Comparison of ENCODE assay signal across 26 cellular contexts in genomic region chr10:124517466-124517865, GRCh38.
"Had no signal": no experiment of that assay in that cellular context is flagged by ENCODE, and none has a peak within 500 bp of the region (broad histone marks: within the 10 kb centered on the region; RNA-seq: fewer than 3 reads in every experiment).

No MANE protein-coding gene starts in this region.

- H3K27ac ChIP-seq: ascending aorta, body of pancreas, SJSA1 had no signal

- H3K36me3 ChIP-seq: ascending aorta, SJSA1 had no signal

- H3K4me3 ChIP-seq: ascending aorta, body of pancreas, SJSA1 had no signal

- H3K27me3 ChIP-seq: ascending aorta, body of pancreas, SJSA1 had no signal

- H3K27ac Mint-ChIP-seq: activated CD8-positive, alpha-beta T cell treated with anti-CD3 and anti-CD28 coated beads, Interleukin-2, amount 10 ng/mL, durations not matched to agents 7 days and 5 days; activated naive CD4-positive, alpha-beta T cell treated with anti-CD3 and anti-CD28 coated beads, Interleukin-2, amount 50 U/mL, for 24 hours; T-helper 1 cell treated with Interleukin-12 subunit alpha and Interleukin-12 subunit beta and Interleukin-4 antibody, amounts not matched to agents 30 μg/mL and 1 μg/mL, for 36 hours; WTC11 had no signal

- H3K4me3 Mint-ChIP-seq: activated CD8-positive, alpha-beta T cell treated with anti-CD3 and anti-CD28 coated beads, Interleukin-2, amount 10 ng/mL, durations not matched to agents 7 days and 5 days; activated naive CD4-positive, alpha-beta T cell treated with anti-CD3 and anti-CD28 coated beads, Interleukin-2, amount 50 U/mL, for 24 hours; central memory CD8-positive, alpha-beta T cell; T-helper 1 cell treated with Interleukin-12 subunit alpha and Interleukin-12 subunit beta and Interleukin-4 antibody, amounts not matched to agents 30 μg/mL and 1 μg/mL, for 36 hours; WTC11 had no signal

- H3K4me1 Mint-ChIP-seq: activated naive CD4-positive, alpha-beta T cell treated with anti-CD3 and anti-CD28 coated beads, Interleukin-2, amount 50 U/mL, for 24 hours; central memory CD8-positive, alpha-beta T cell had no signal

- H3K4me1 ChIP-seq: ascending aorta, SJSA1 had no signal

- H3K9me3 Mint-ChIP-seq: activated naive CD4-positive, alpha-beta T cell treated with anti-CD3 and anti-CD28 coated beads, Interleukin-2, amount 50 U/mL, for 24 hours; central memory CD8-positive, alpha-beta T cell; T-helper 1 cell treated with Interleukin-12 subunit alpha and Interleukin-12 subunit beta and Interleukin-4 antibody, amounts not matched to agents 30 μg/mL and 1 μg/mL, for 36 hours had no signal

- H3K27me3 Mint-ChIP-seq: activated naive CD4-positive, alpha-beta T cell treated with anti-CD3 and anti-CD28 coated beads, Interleukin-2, amount 50 U/mL, for 24 hours; central memory CD8-positive, alpha-beta T cell had no signal

- H3K9me3 ChIP-seq: ascending aorta, body of pancreas, SJSA1 had no signal

- DNase-seq: activated CD4-positive, alpha-beta T cell treated with anti-CD3 and anti-CD28 coated beads for 48 hours; activated CD4-positive, alpha-beta T cell treated with anti-CD3 and anti-CD28 coated beads, Interleukin-2, amount 50 U/mL, for 4 hours; activated CD4-positive, CD25-positive, alpha-beta regulatory T cell treated with anti-CD3 and anti-CD28 coated beads, Interleukin-2, amount 50 U/mL, for 72 hours; activated CD8-positive, alpha-beta memory T cell treated with anti-CD3 and anti-CD28 coated beads, Interleukin-2, amount 50 U/mL, for 48 hours; activated CD8-positive, alpha-beta T cell treated with anti-CD3 and anti-CD28 coated beads, Interleukin-2, amount 10 ng/mL, durations not matched to agents 7 days and 5 days; activated effector memory CD4-positive, alpha-beta T cell treated with Interleukin-2 at 50 U/mL for 16 hours; activated naive CD4-positive, alpha-beta T cell; activated T-cell treated with anti-CD3 and anti-CD28 coated beads, Interleukin-2, amount 50 U/mL, for 1 hour; Karpas-422; MM.1S; NCI-H1105; NCI-H1436; NCI-H1694 treated with DMSO at 0.1 percent for 48 hours; NCI-H2029 treated with DMSO at 0.1 percent for 48 hours; NCI-H446; NCI-H524; PC-3; SHP77; SW 1271 had no signal
